Comparison of ENCODE assay signal across 11 cellular contexts in the genomic region with DNA sequence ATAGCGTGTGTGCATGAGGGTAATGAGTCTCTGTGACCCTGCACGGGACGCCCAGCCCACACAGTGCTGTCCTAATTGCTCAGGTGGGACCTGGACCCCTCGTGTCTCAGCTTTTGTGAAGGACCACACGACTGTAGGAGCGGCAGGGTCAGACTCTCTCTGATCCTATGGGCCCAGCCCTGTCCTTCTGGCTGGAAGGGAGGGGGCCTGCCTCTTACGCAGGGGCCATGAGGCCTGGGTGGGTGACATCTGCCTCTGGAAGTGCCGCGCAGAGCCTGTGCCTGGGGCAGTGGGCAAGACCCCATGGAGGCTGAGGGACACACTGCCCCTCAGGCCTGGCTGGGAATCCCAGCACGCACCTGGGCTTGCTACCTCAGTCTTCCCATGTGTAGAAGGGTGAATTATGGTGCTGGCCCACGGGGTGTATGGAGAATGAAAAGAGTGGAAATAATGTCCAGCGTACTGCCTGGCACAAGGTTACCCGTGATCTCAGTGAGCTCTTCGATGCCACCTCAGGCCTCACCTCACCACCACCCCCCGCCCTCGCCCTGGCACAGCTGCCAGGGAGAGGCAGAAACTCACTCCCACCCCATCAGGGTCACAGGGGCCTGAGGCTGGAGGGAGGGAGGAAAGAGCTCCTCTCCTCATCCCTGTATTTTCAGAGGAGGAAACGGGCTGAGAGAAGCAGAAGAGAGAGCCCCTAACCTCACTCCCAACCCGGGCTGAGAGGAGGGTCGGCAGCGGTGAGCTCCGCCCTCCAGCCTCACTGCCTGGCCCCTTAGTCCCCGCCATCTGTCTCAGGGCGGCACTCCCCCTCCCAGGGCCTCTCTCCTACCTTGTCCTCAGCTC. TPM values are rescaled to one million over a fixed set of nuclear protein-coding genes. Genes with fewer than 3 reads are reported as not detected.
A peak's percentile ranks its signal among the peaks of the same experiment; 100 is the strongest.
DNase-seq lines count a peak whose midpoint lies in the region; FAIRE-seq and TF ChIP-seq lines count a peak whose summit lies in the region.
"Had no signal": no experiment of that assay in that cellular context is flagged by ENCODE, and none has a peak within 500 bp of the region (broad histone marks: within the 10 kb centered on the region; RNA-seq: fewer than 3 reads in every experiment).

No MANE protein-coding gene starts in this region.

- no peak for TF ChIP-seq CTCF in nephron progenitor cell (IDR thresholded peaks at IDR 0.05)

- peaks cover 22 to 23% of the 10 kb centered on the region in 2 donors for H3K27me3 Mint-ChIP-seq in CD8-positive, alpha-beta memory T cell
- H3K27me3 Mint-ChIP-seq in nephron progenitor cell (ENCODE audit: low read depth, poor library complexity) = peaks cover 13% of the 10 kb centered on the region

- no peaks in the 10 kb centered on the region for H3K9me3 ChIP-seq in CD8-positive, alpha-beta memory T cell (ENCODE audit: low read length)
- H3K9me3 ChIP-seq in ectodermal cell (ENCODE audit: control insufficient read depth, low read length) (no peaks in the 10 kb centered on the region), small intestine (ENCODE audit: control insufficient read depth, low read depth) (no peaks in the 10 kb centered on the region)

- peak overlapping the region in 6 of 7 donors; percentile 14 to 76 (median 50) for H3K4me3 Mint-ChIP-seq in CD8-positive, alpha-beta memory T cell
- H3K4me3 Mint-ChIP-seq in nephron progenitor cell = peak overlapping the region; percentile 70

- H3K27ac Mint-ChIP-seq in CD8-positive, alpha-beta memory T cell = peak overlapping the region in 3 of 8 donors; percentile 42 to 80 (median 61)
- peak overlapping the region; percentile 57 for H3K27ac Mint-ChIP-seq in nephron progenitor cell

- no peak overlapping the region for H3K27ac ChIP-seq in CD8-positive, alpha-beta memory T cell (ENCODE audit: low read depth, low read length)
- H3K27ac ChIP-seq in ectodermal cell (ENCODE audit: insufficient read depth, low read depth, low read length, poor library complexity, severe bottlenecking) = no peak overlapping the region
- H3K27ac ChIP-seq in small intestine (ENCODE audit: low read depth in 1 of 2, low read length in 1 of 2) = no peak overlapping the region

- no peaks in the 10 kb centered on the region for H3K36me3 ChIP-seq in CD8-positive, alpha-beta memory T cell (ENCODE audit: insufficient read depth, low read length)
- no peaks in the 10 kb centered on the region for H3K36me3 ChIP-seq in ectodermal cell (ENCODE audit: control insufficient read depth, insufficient read depth, low read length)
- no peaks in the 10 kb centered on the region for H3K36me3 ChIP-seq in small intestine (ENCODE audit: control insufficient read depth in 2 of 2, insufficient read depth in 2 of 2, low read length in 2 of 2)

- H3K27me3 ChIP-seq in CD8-positive, alpha-beta memory T cell (ENCODE audit: insufficient read depth, low read length, poor library complexity, severe bottlenecking) = peaks cover 8% of the 10 kb centered on the region
- H3K27me3 ChIP-seq in ectodermal cell (ENCODE audit: control insufficient read depth, insufficient read depth, low read length, poor library complexity, severe bottlenecking) (peaks cover 4% of the 10 kb centered on the region), small intestine (ENCODE audit: control insufficient read depth in 2 of 2, insufficient read depth in 2 of 2, low read length in 2 of 2) (no peaks in the 10 kb centered on the region)

- 58 to 62% methylated on average over 23 of the region's 23 CpGs for WGBS in ectodermal cell, 2 experiments
- WGBS in small intestine, 3 donors = 40 to 46% (median 45%) methylated on average over 22 to 23 of the region's 23 CpGs

- FAIRE-seq in small intestine (lab: Jason Lieb, UNC) = no peak
- FAIRE-seq: GM18507 had no signal

- H3K4me1 Mint-ChIP-seq in CD8-positive, alpha-beta memory T cell = peaks cover 10 to 21% (median 15%) of the 10 kb centered on the region in 3 donors
- H3K4me1 Mint-ChIP-seq in nephron progenitor cell = peaks cover 24% of the 10 kb centered on the region

- H3K4me1 ChIP-seq in CD8-positive, alpha-beta memory T cell (ENCODE audit: insufficient read depth, low read length) = peaks cover 12% of the 10 kb centered on the region
- H3K4me1 ChIP-seq in ectodermal cell (ENCODE audit: control insufficient read depth, insufficient read depth, low read length) (peaks cover 6% of the 10 kb centered on the region), small intestine (ENCODE audit: control insufficient read depth in 2 of 2, insufficient read depth in 1 of 2, low read depth in 1 of 2, low read length in 1 of 2) (peaks cover 0 to 4% of the 10 kb centered on the region in 2 donors)

- POLR2A ChIA-PET in CD8-positive, alpha-beta memory T cell (lab: Charles Lee) = no interaction called here

- CTCF ChIA-PET in CD8-positive, alpha-beta memory T cell (lab: Charles Lee) = interaction anchor here (0.7 to 0.9 kb wide), 2 partner anchors 13 to 31 kb away, joined by 3 read pairs; no protein-coding TSS in a partner anchor

- peak overlapping the region; percentile 50 for H3K4me3 ChIP-seq in CD8-positive, alpha-beta memory T cell (ENCODE audit: low read length)
- peak overlapping the region; percentile 42 for H3K4me3 ChIP-seq in ectodermal cell (ENCODE audit: insufficient read depth, low read depth, low read length)
- H3K4me3 ChIP-seq in small intestine (ENCODE audit: low read depth in 1 of 2, low read length in 2 of 2) = no peak overlapping the region

- no peaks in the 10 kb centered on the region for H3K36me3 Mint-ChIP-seq in CD8-positive, alpha-beta memory T cell
- no peaks in the 10 kb centered on the region for H3K36me3 Mint-ChIP-seq in nephron progenitor cell (ENCODE audit: low read depth)

- no peaks in the 10 kb centered on the region for H3K9me3 Mint-ChIP-seq in CD8-positive, alpha-beta memory T cell
- no peaks in the 10 kb centered on the region for H3K9me3 Mint-ChIP-seq in nephron progenitor cell

- DNase-seq in CD8-positive, alpha-beta memory T cell = no peak
- DNase-seq in NCI-H1092 (lab: John Stamatoyannopoulos, UW) = peak; percentile 40
- no peak for DNase-seq in nephron progenitor cell
- DNase-seq in small intestine = no peak
- DNase-seq in effector CD4-positive, alpha-beta T cell = no peak
- no peak for DNase-seq in amygdala (lab: John Stamatoyannopoulos, UW)
- no peak for DNase-seq in mesenteric fat pad (ENCODE audit: low spot score)
- DNase-seq: activated naive CD4-positive, alpha-beta T cell treated with anti-CD3 and anti-CD28 coated beads, Interleukin-2, amount 50 U/mL, for 16 hours; NCI-H1930 had no signal

RNA-seq across cellular contexts. Expression of a gene that starts 27.1 kb away (rescaled TPM):
- total RNA-seq in CD8-positive, alpha-beta memory T cell = under 1 TPM; 0.13 to 0.18 TPM
- polyA plus RNA-seq in CD8-positive, alpha-beta memory T cell = 0.94 TPM
- 31.8 TPM for polyA plus RNA-seq in ectodermal cell (2013, experiment 1 of 4)
- 47.0 TPM for polyA plus RNA-seq in ectodermal cell (2013, experiment 2 of 4)
- 30.5 TPM for polyA plus RNA-seq in ectodermal cell (2013, experiment 3 of 4)
- 36.4 TPM for polyA plus RNA-seq in ectodermal cell (2013, experiment 4 of 4)
- 1 to 10 TPM in 1 of 3 donors, under 1 TPM in 1, not detected in 1; 0.67 to 2.2 TPM for polyA plus RNA-seq in small intestine
- total RNA-seq in mesenteric fat pad = 2.6 TPM

RNA-seq across cellular contexts. Expression of a gene that starts 30.8 kb away (rescaled TPM):
- not detected for total RNA-seq in CD8-positive, alpha-beta memory T cell
- polyA plus RNA-seq in CD8-positive, alpha-beta memory T cell = not detected
- 0.17 TPM for polyA plus RNA-seq in ectodermal cell (2013, experiment 1 of 4)
- polyA plus RNA-seq in ectodermal cell (2013, experiment 2 of 4) = not detected
- not detected for polyA plus RNA-seq in ectodermal cell (2013, experiment 3 of 4)
- 0.08 TPM for polyA plus RNA-seq in ectodermal cell (2013, experiment 4 of 4)
- not detected for polyA plus RNA-seq in small intestine
- not detected for total RNA-seq in mesenteric fat pad

Comparison
In these comparisons a context has a peak if more than half of its experiments do, and no peak if none do; other contexts are left out.
1. H3K4me3 ChIP-seq: peak in CD8-positive, alpha-beta memory T cell (single experiment) and ectodermal cell (single experiment); none in small intestine (0 of 2).